16 cellular contexts compared by ENCODE assay signal in genomic region chrX:48992341-48992740, GRCh38. TPM values are rescaled to one million over a fixed set of nuclear protein-coding genes. Genes with fewer than 3 reads are reported as not detected.
DNase-seq lines count a peak whose midpoint lies in the region; ATAC-seq and TF ChIP-seq lines count a peak whose summit lies in the region.
"Had no signal": no experiment of that assay in that cellular context is flagged by ENCODE, and none has a peak within 500 bp of the region (broad histone marks: within the 10 kb centered on the region; RNA-seq: fewer than 3 reads in every experiment).

No MANE protein-coding gene starts in this region.

- H3K27ac Mint-ChIP-seq in activated T-cell treated with anti-CD3 and anti-CD28 coated beads, Interleukin-2, amount 50 U/mL, for 72 hours = peak overlapping the region; percentile 6
- no peak overlapping the region for H3K27ac Mint-ChIP-seq in endothelial cell (ENCODE audit: unreplicated experiment)
- no peak overlapping the region for H3K27ac Mint-ChIP-seq in chondrocyte (ENCODE audit: unreplicated experiment)
- H3K27ac Mint-ChIP-seq: B cell; CD4-positive, alpha-beta T cell; H9 had no signal

- no peak overlapping the region for H3K4me3 Mint-ChIP-seq in activated T-cell treated with anti-CD3 and anti-CD28 coated beads, Interleukin-2, amount 50 U/mL, for 72 hours
- no peak overlapping the region for H3K4me3 Mint-ChIP-seq in activated T-cell treated with anti-CD3 and anti-CD28 coated beads, Interleukin-2, amount 50 U/mL, for 4 hours
- H3K4me3 Mint-ChIP-seq in endothelial cell (ENCODE audit: unreplicated experiment) (peak overlapping the region; percentile 79), chondrocyte (ENCODE audit: unreplicated experiment) (no peak overlapping the region)
- H3K4me3 Mint-ChIP-seq: B cell; CD4-positive, alpha-beta T cell; H9 had no signal

- H3K4me1 Mint-ChIP-seq in activated T-cell treated with anti-CD3 and anti-CD28 coated beads, Interleukin-2, amount 50 U/mL, for 72 hours (ENCODE audit: low read depth) = peaks cover 4% of the 10 kb centered on the region
- peaks cover 2% of the 10 kb centered on the region for H3K4me1 Mint-ChIP-seq in activated T-cell treated with anti-CD3 and anti-CD28 coated beads, Interleukin-2, amount 50 U/mL, for 4 hours (ENCODE audit: low read depth)
- peaks cover 3% of the 10 kb centered on the region for H3K4me1 Mint-ChIP-seq in endothelial cell (ENCODE audit: unreplicated experiment)
- H3K4me1 Mint-ChIP-seq in chondrocyte (ENCODE audit: low read depth) = no peaks in the 10 kb centered on the region
- H3K4me1 Mint-ChIP-seq: H9 had no signal

- H3K9me3 Mint-ChIP-seq in activated T-cell treated with anti-CD3 and anti-CD28 coated beads, Interleukin-2, amount 50 U/mL, for 72 hours = no peaks in the 10 kb centered on the region
- no peaks in the 10 kb centered on the region for H3K9me3 Mint-ChIP-seq in activated T-cell treated with anti-CD3 and anti-CD28 coated beads, Interleukin-2, amount 50 U/mL, for 4 hours
- H3K9me3 Mint-ChIP-seq in endothelial cell (ENCODE audit: unreplicated experiment) (no peaks in the 10 kb centered on the region), chondrocyte (ENCODE audit: low read depth) (peaks cover 6% of the 10 kb centered on the region)
- H3K9me3 Mint-ChIP-seq: CD4-positive, alpha-beta T cell had no signal

- H3K27me3 Mint-ChIP-seq in activated T-cell treated with anti-CD3 and anti-CD28 coated beads, Interleukin-2, amount 50 U/mL, for 72 hours (ENCODE audit: low read depth) = peaks cover 15% of the 10 kb centered on the region
- no peaks in the 10 kb centered on the region for H3K27me3 Mint-ChIP-seq in activated T-cell treated with anti-CD3 and anti-CD28 coated beads, Interleukin-2, amount 50 U/mL, for 4 hours (ENCODE audit: low read depth)
- H3K27me3 Mint-ChIP-seq in endothelial cell (ENCODE audit: unreplicated experiment) (peaks cover 9% of the 10 kb centered on the region), chondrocyte (ENCODE audit: low read depth) (no peaks in the 10 kb centered on the region)
- H3K27me3 Mint-ChIP-seq: B cell; CD4-positive, alpha-beta T cell had no signal

- no peak for TF ChIP-seq CTCF in endothelial cell (IDR thresholded peaks at IDR 0.05; ENCODE audit: unreplicated experiment)
- no peak for TF ChIP-seq CTCF in chondrocyte (IDR thresholded peaks at IDR 0.05)

- no peak for DNase-seq in activated T-cell treated with anti-CD3 and anti-CD28 coated beads, Interleukin-2, amount 50 U/mL, for 72 hours
- DNase-seq in activated T-cell treated with anti-CD3 and anti-CD28 coated beads, Interleukin-2, amount 50 U/mL, for 4 hours = no peak
- DNase-seq in NCI-H82 (lab: John Stamatoyannopoulos, UW) (peak; percentile 98), endothelial cell (ENCODE audit: low spot score) (no peak), NCI-H2081 (lab: John Stamatoyannopoulos, UW) (no peak), chondrocyte (ENCODE audit: low spot score) (no peak)
- DNase-seq: ACHN; C1 segment of cervical spinal cord; CD4-positive, alpha-beta T cell; DND-41; GDM1; GOT3; H9 had no signal

- no peak for ATAC-seq in activated T-cell treated with anti-CD3 and anti-CD28 coated beads, Interleukin-2, amount 50 U/mL, for 72 hours (replicated peaks in 1 of 2)
- no peak for ATAC-seq in activated T-cell treated with anti-CD3 and anti-CD28 coated beads, Interleukin-2, amount 50 U/mL, for 4 hours
- no peak for ATAC-seq in HG03521 (IDR thresholded peaks at IDR 0.05; ENCODE audit: unreplicated experiment)
- ATAC-seq: HepG2 had no signal

- peaks cover 16 to 27% of the 10 kb centered on the region in 2 donors for H3K36me3 Mint-ChIP-seq in activated T-cell treated with anti-CD3 and anti-CD28 coated beads, Interleukin-2, amount 50 U/mL, for 72 hours (ENCODE audit: insufficient read depth in 2 of 2)
- H3K36me3 Mint-ChIP-seq in activated T-cell treated with anti-CD3 and anti-CD28 coated beads, Interleukin-2, amount 50 U/mL, for 4 hours (ENCODE audit: insufficient read depth) = peaks cover 16% of the 10 kb centered on the region
- peaks cover 25% of the 10 kb centered on the region for H3K36me3 Mint-ChIP-seq in endothelial cell (ENCODE audit: low read depth, unreplicated experiment)
- peaks cover 21% of the 10 kb centered on the region for H3K36me3 Mint-ChIP-seq in chondrocyte (ENCODE audit: low read depth)

RNA-seq across cellular contexts. Expression of gene GRIPAP1, which starts 9.7 kb away (rescaled TPM):
- 100 to 1,000 TPM; 108 to 114 TPM for total RNA-seq in activated T-cell treated with anti-CD3 and anti-CD28 coated beads, Interleukin-2, amount 50 U/mL, for 72 hours
- 10 to 100 TPM; 42.2 to 58.1 (median 44.1) TPM for total RNA-seq in activated T-cell treated with anti-CD3 and anti-CD28 coated beads, Interleukin-2, amount 50 U/mL, for 4 hours
- 63.6 TPM for total RNA-seq in endothelial cell (ENCODE audit: unreplicated experiment)
- 28.8 to 37.5 TPM (median 32.7 TPM) in 3 replicates for total RNA-seq in chondrocyte

RNA-seq across cellular contexts. Expression of gene KCND1, which starts 20.7 kb away (rescaled TPM):
- total RNA-seq in activated T-cell treated with anti-CD3 and anti-CD28 coated beads, Interleukin-2, amount 50 U/mL, for 72 hours = 1 to 10 TPM; 7.6 to 8.3 TPM
- 1 to 10 TPM in 2 of 3 donors, under 1 TPM in 1; 0.71 to 1.1 (median 1.1) TPM for total RNA-seq in activated T-cell treated with anti-CD3 and anti-CD28 coated beads, Interleukin-2, amount 50 U/mL, for 4 hours
- 6.0 TPM for total RNA-seq in endothelial cell (ENCODE audit: unreplicated experiment)
- total RNA-seq in chondrocyte = 1.4 to 1.7 TPM (median 1.6 TPM) in 3 replicates

RNA-seq across cellular contexts. Expression of gene OTUD5, which starts 34.9 kb away (rescaled TPM):
- total RNA-seq in activated T-cell treated with anti-CD3 and anti-CD28 coated beads, Interleukin-2, amount 50 U/mL, for 72 hours = 100 to 1,000 TPM; 123 to 137 TPM
- 10 to 100 TPM; 55.5 to 65.2 (median 57.8) TPM for total RNA-seq in activated T-cell treated with anti-CD3 and anti-CD28 coated beads, Interleukin-2, amount 50 U/mL, for 4 hours
- total RNA-seq in endothelial cell (ENCODE audit: unreplicated experiment) (48.8 TPM), chondrocyte (47.4 to 49.0 TPM (median 47.5 TPM) in 3 replicates)

RNA-seq across cellular contexts. Expression of gene TFE3, which starts 50.8 kb away (rescaled TPM):
- total RNA-seq in activated T-cell treated with anti-CD3 and anti-CD28 coated beads, Interleukin-2, amount 50 U/mL, for 72 hours = 10 to 100 TPM; 38.8 to 44.8 TPM
- total RNA-seq in activated T-cell treated with anti-CD3 and anti-CD28 coated beads, Interleukin-2, amount 50 U/mL, for 4 hours = 10 to 100 TPM; 22.8 to 28.8 (median 23.4) TPM
- total RNA-seq in endothelial cell (ENCODE audit: unreplicated experiment) (31.0 TPM), chondrocyte (39.3 to 42.5 TPM (median 41.2 TPM) in 3 replicates)
